ENCODE assay signal across 1 cellular context in the genomic region with DNA sequence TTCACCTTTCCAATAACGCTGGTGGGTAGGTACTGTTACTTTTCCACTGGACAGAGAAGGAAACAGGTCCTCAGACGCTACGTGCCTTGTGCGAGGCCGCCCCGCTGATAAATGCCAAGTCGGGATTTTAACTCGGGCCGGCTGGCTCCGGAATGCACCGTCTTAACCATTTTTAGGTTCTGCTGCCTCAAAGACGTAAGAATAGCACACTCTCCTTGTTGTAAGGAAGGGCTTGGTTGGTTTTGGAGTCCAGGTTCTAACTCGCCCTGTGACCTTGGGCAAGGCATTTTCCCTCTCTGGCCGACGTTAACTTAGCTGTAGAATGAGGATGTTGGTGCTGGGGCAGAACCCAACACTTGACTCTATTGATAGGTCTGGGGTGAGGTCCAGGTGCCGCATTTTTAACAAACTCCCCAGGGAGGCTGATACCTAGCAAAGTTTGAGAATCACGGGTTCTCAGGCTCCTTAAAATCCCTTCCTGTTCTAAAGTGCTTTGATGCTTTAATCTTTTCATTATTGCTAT.
A peak's percentile ranks its signal among the peaks of the same experiment; 100 is the strongest.
TF ChIP-seq lines count a peak whose summit lies in the region.

No MANE protein-coding gene starts in this region.

TF ChIP-seq in H1, 55 proteins besides CTCF, POLR2A, EP300 and RAD21:
- TF ChIP-seq SUZ12 (IDR thresholded peaks at IDR 0.05; ENCODE audit: low read length) (0 out of 2 replicates have a peak, but pooled peaks have one; percentile 29), CBX5 (IDR thresholded peaks at IDR 0.05; ENCODE audit: low read depth, low read length) (no peak)
